8 cellular contexts compared by ENCODE assay signal in the genomic region with DNA sequence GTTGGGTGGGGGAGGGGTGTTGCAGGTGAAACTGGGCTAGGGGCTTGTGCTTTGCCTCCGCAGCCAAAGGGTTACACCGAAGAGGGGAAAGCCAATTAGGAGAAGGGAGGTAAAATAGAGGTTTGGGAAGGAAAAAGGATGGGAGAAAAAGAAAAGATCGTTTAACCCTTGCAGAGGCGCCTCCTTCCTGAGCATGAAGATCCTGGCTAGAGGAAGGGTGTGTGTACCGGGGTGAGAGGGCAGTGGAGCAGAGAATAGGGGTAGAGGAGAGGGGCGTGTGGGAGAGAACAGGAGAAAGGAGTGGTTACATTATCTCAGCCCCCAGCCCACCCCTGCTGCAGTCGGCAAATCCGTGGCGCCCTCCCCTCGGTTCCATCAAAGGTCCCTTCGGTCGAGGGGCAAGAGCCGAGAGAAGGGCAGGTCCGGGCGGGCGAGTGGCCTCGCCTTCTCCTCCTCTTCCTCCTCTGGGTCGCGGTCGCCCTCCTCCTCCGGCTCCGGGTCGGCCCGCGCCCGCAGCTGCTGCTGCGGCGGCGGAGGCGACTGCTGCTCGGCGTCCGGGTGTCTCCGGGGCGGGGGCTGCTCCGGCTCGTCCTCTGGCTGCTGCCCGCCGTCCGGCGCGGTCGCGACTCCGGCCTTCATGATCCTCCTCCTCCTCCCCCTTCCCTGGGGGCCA. TPM values are rescaled to one million over a fixed set of nuclear protein-coding genes. Genes with fewer than 3 reads are reported as not detected.
A peak's percentile ranks its signal among the peaks of the same experiment; 100 is the strongest.
DNase-seq lines count a peak whose midpoint lies in the region; ATAC-seq, FAIRE-seq and TF ChIP-seq lines count a peak whose summit lies in the region.

No MANE protein-coding gene starts in this region.

- TF ChIP-seq CTCF in natural killer cell (IDR thresholded peaks at IDR 0.05) = no peak
- no peak for TF ChIP-seq CTCF in Peyer's patch (IDR thresholded peaks at IDR 0.05)

- no peak overlapping the region for H3K4me3 ChIP-seq in CD8-positive, alpha-beta memory T cell (ENCODE audit: low read length)
- H3K4me3 ChIP-seq in ectodermal cell (ENCODE audit: insufficient read depth, low read depth, low read length) (peak overlapping the region; percentile 43), small intestine (ENCODE audit: low read depth in 1 of 2, low read length in 2 of 2) (no peak overlapping the region), Peyer's patch (peak overlapping the region in 1 of 4 donors; percentile 8)

- ATAC-seq in natural killer cell (no peak), HG03442 (IDR thresholded peaks at IDR 0.05; ENCODE audit: unreplicated experiment) (no peak)

- peaks cover 47 to 76% of the 10 kb centered on the region in 2 donors for H3K27me3 Mint-ChIP-seq in CD8-positive, alpha-beta memory T cell
- peaks cover 48 to 80% of the 10 kb centered on the region in 2 donors for H3K27me3 Mint-ChIP-seq in natural killer cell (ENCODE audit: low read depth in 2 of 2)

- CTCF ChIA-PET in CD8-positive, alpha-beta memory T cell (lab: Charles Lee) = interaction anchor here (1.9 to 2.0 kb wide), 2 partner anchors 7 to 33 kb away, joined by 8 to 11 read pairs; no protein-coding TSS in a partner anchor

- intact Hi-C loops in natural killer cell (cut with micrococcal nuclease) = no loop called here

- peaks cover 25% of the 10 kb centered on the region for H3K27me3 ChIP-seq in CD8-positive, alpha-beta memory T cell (ENCODE audit: insufficient read depth, low read length, poor library complexity, severe bottlenecking)
- H3K27me3 ChIP-seq in ectodermal cell (ENCODE audit: control insufficient read depth, insufficient read depth, low read length, poor library complexity, severe bottlenecking) = peaks cover 42% of the 10 kb centered on the region
- H3K27me3 ChIP-seq in small intestine (ENCODE audit: control insufficient read depth in 2 of 2, insufficient read depth in 2 of 2, low read length in 2 of 2) = peaks cover 0 to 23% of the 10 kb centered on the region in 2 donors
- peaks cover 0 to 18% of the 10 kb centered on the region in 2 donors for H3K27me3 ChIP-seq in Peyer's patch

- H3K36me3 ChIP-seq in CD8-positive, alpha-beta memory T cell (ENCODE audit: insufficient read depth, low read length) = no peaks in the 10 kb centered on the region
- H3K36me3 ChIP-seq in ectodermal cell (ENCODE audit: control insufficient read depth, insufficient read depth, low read length) = no peaks in the 10 kb centered on the region
- no peaks in the 10 kb centered on the region for H3K36me3 ChIP-seq in small intestine (ENCODE audit: control insufficient read depth in 2 of 2, insufficient read depth in 2 of 2, low read length in 2 of 2)
- H3K36me3 ChIP-seq in Peyer's patch = no peaks in the 10 kb centered on the region

- H3K4me3 Mint-ChIP-seq in CD8-positive, alpha-beta memory T cell = peak overlapping the region in 4 of 7 donors; percentile 42 to 80 (median 58)
- H3K4me3 Mint-ChIP-seq in natural killer cell = peak overlapping the region; percentile 68

- TF ChIP-seq POLR2A in Peyer's patch (IDR thresholded peaks at IDR 0.05) = no peak

- H3K4me1 ChIP-seq in CD8-positive, alpha-beta memory T cell (ENCODE audit: insufficient read depth, low read length) = peaks cover 8% of the 10 kb centered on the region
- peaks cover 13% of the 10 kb centered on the region for H3K4me1 ChIP-seq in ectodermal cell (ENCODE audit: control insufficient read depth, insufficient read depth, low read length)
- H3K4me1 ChIP-seq in small intestine (ENCODE audit: control insufficient read depth in 2 of 2, insufficient read depth in 1 of 2, low read depth in 1 of 2, low read length in 1 of 2) = peaks cover 3 to 4% of the 10 kb centered on the region in 2 donors
- H3K4me1 ChIP-seq in Peyer's patch = peaks cover 0 to 10% (median 4%) of the 10 kb centered on the region in 4 donors

- 0% methylated on average over 45 of the region's 45 CpGs for WGBS in ectodermal cell, 2 experiments
- 2 to 9% (median 5%) methylated on average over 26 to 45 of the region's 45 CpGs for WGBS in small intestine, 3 donors

- peak overlapping the region in 1 of 8 donors; percentile 22 for H3K27ac Mint-ChIP-seq in CD8-positive, alpha-beta memory T cell
- H3K27ac Mint-ChIP-seq in natural killer cell = no peak overlapping the region

- no peak overlapping the region for H3K27ac ChIP-seq in CD8-positive, alpha-beta memory T cell (ENCODE audit: low read depth, low read length)
- H3K27ac ChIP-seq in ectodermal cell (ENCODE audit: insufficient read depth, low read depth, low read length, poor library complexity, severe bottlenecking) (no peak overlapping the region), small intestine (ENCODE audit: low read depth in 1 of 2, low read length in 1 of 2) (no peak overlapping the region), Peyer's patch (no peak overlapping the region)

- no peak for FAIRE-seq in small intestine (lab: Jason Lieb, UNC)

- H3K9me3 ChIP-seq in CD8-positive, alpha-beta memory T cell (ENCODE audit: low read length) = no peaks in the 10 kb centered on the region
- no peaks in the 10 kb centered on the region for H3K9me3 ChIP-seq in ectodermal cell (ENCODE audit: control insufficient read depth, low read length)
- H3K9me3 ChIP-seq in small intestine (ENCODE audit: control insufficient read depth, low read depth) = no peaks in the 10 kb centered on the region
- peaks cover 0 to 2% (median 0%) of the 10 kb centered on the region in 4 donors for H3K9me3 ChIP-seq in Peyer's patch

- POLR2A ChIA-PET in CD8-positive, alpha-beta memory T cell (lab: Charles Lee) = no interaction called here

- H3K9me3 Mint-ChIP-seq in CD8-positive, alpha-beta memory T cell = peaks cover 0 to 6% (median 0%) of the 10 kb centered on the region in 5 donors
- no peaks in the 10 kb centered on the region for H3K9me3 Mint-ChIP-seq in natural killer cell

- DNase-seq in CD8-positive, alpha-beta memory T cell = no peak
- peak; percentile 21 for DNase-seq in M059J (ENCODE audit: low read depth)
- DNase-seq in natural killer cell = no peak
- no peak for DNase-seq in small intestine
- DNase-seq in Peyer's patch = no peak
- DNase-seq in middle frontal gyrus (ENCODE audit: extremely low spot score, low spot score) = no peak

- H3K4me1 Mint-ChIP-seq in CD8-positive, alpha-beta memory T cell = peaks cover 7 to 20% (median 13%) of the 10 kb centered on the region in 3 donors
- H3K4me1 Mint-ChIP-seq in natural killer cell = peaks cover 8 to 26% of the 10 kb centered on the region in 2 donors

- H3K36me3 Mint-ChIP-seq in CD8-positive, alpha-beta memory T cell = no peaks in the 10 kb centered on the region
- no peaks in the 10 kb centered on the region for H3K36me3 Mint-ChIP-seq in natural killer cell

RNA-seq across cellular contexts. Expression of a gene that starts 1.2 kb away (rescaled TPM):
- total RNA-seq in CD8-positive, alpha-beta memory T cell = not detected
- not detected for polyA plus RNA-seq in CD8-positive, alpha-beta memory T cell
- 5.0 and 6.5 TPM in 2 replicates for total RNA-seq in M059J (2014; rRNA removed; shearing (Covaris generic))
- 1.1 TPM for polyA plus RNA-seq in ectodermal cell (2013, experiment 1 of 4)
- 0.73 TPM for polyA plus RNA-seq in ectodermal cell (2013, experiment 2 of 4)
- polyA plus RNA-seq in ectodermal cell (2013, experiment 3 of 4) = 0.91 TPM
- 1.3 TPM for polyA plus RNA-seq in ectodermal cell (2013, experiment 4 of 4)
- total RNA-seq in natural killer cell (not detected), Peyer's patch (under 1 TPM in 1 of 4 donors, not detected in 3; 0.35 TPM)
- under 1 TPM in 2 of 3 donors, not detected in 1; 0.27 to 0.82 TPM for polyA plus RNA-seq in small intestine

RNA-seq across cellular contexts. Expression of a gene that starts 41.2 kb away (rescaled TPM):
- 10 to 100 TPM; 26.7 to 28.2 TPM for total RNA-seq in CD8-positive, alpha-beta memory T cell
- 29.3 TPM for polyA plus RNA-seq in CD8-positive, alpha-beta memory T cell
- 6.1 and 7.5 TPM in 2 replicates for total RNA-seq in M059J (2014; rRNA removed; shearing (Covaris generic))
- polyA plus RNA-seq in ectodermal cell (2013, experiment 1 of 4) = 37.8 TPM
- 29.9 TPM for polyA plus RNA-seq in ectodermal cell (2013, experiment 2 of 4)
- polyA plus RNA-seq in ectodermal cell (2013, experiment 3 of 4) = 29.6 TPM
- polyA plus RNA-seq in ectodermal cell (2013, experiment 4 of 4) = 29.3 TPM
- total RNA-seq in natural killer cell (10 to 100 TPM; 18.7 to 25.6 (median 22.8) TPM), Peyer's patch (10 to 100 TPM; 27.3 to 76.7 (median 34.4) TPM)
- polyA plus RNA-seq in small intestine = 1 to 10 TPM; 5.4 to 8.9 (median 7.6) TPM
